1 cellular context compared by ENCODE assay signal in genomic region chr5:173789031-173789920, GRCh38.
TF ChIP-seq lines count a peak whose summit lies in the region.

No MANE protein-coding gene starts in this region.

TF ChIP-seq in HepG2, 621 proteins besides CTCF, POLR2A, EP300 and RAD21 (continued from another document and continues in another):
- 0 out of 2 replicates have a peak, but pooled peaks have one; percentile 26 for TF ChIP-seq TFE3 (CRISPR knock-in tag; IDR thresholded peaks at IDR 0.05)
- TF ChIP-seq ZNF687 (CRISPR knock-in tag; IDR thresholded peaks at IDR 0.05) = peak; percentile 97
- TF ChIP-seq TFAP4 (IDR thresholded peaks at IDR 0.05; ENCODE audit: borderline replicate concordance, low read depth) = peak; percentile 49; the same call in 1 of the 2 replicates
- peak; percentile 84; the same call in 1 of the 2 replicates for TF ChIP-seq PHF21A (CRISPR knock-in tag; IDR thresholded peaks at IDR 0.05)
- TF ChIP-seq FOSL2 (CRISPR knock-in tag; IDR thresholded peaks at IDR 0.05) = peak; percentile 94
- peak; percentile 86 for TF ChIP-seq SALL1 (CRISPR knock-in tag; IDR thresholded peaks at IDR 0.05)
- TF ChIP-seq RERE (CRISPR knock-in tag; IDR thresholded peaks at IDR 0.05; ENCODE audit: low read depth) = peak; percentile 33; the same call in 1 of the 2 replicates
- TF ChIP-seq ZBTB14 (CRISPR knock-in tag; IDR thresholded peaks at IDR 0.05) = no peak
- TF ChIP-seq ZMYM2 (CRISPR knock-in tag; IDR thresholded peaks at IDR 0.05) = peak; percentile 43; the same call in 1 of the 2 replicates
- 0 out of 2 replicates have a peak, but pooled peaks have one; percentile 45 for TF ChIP-seq ZNF788 (CRISPR knock-in tag; IDR thresholded peaks at IDR 0.05; ENCODE audit: borderline replicate concordance)
- TF ChIP-seq PPARG (CRISPR knock-in tag; conservative IDR thresholded peaks at IDR 0.05) = peak; percentile 51; the same call in 1 of the 2 replicates
- no peak; the same call in 1 of the 2 replicates for TF ChIP-seq HNF1A (IDR thresholded peaks at IDR 0.05; ENCODE audit: low read depth)
- TF ChIP-seq HNF1A (CRISPR knock-in tag; IDR thresholded peaks at IDR 0.05; ENCODE audit: borderline replicate concordance) = no peak; the same call in 1 of the 2 replicates
- peak; percentile 70 for TF ChIP-seq HDAC2 (CRISPR knock-in tag; IDR thresholded peaks at IDR 0.05)
- no peak for TF ChIP-seq ZNF552 (CRISPR knock-in tag; IDR thresholded peaks at IDR 0.05; ENCODE audit: borderline replicate concordance)
- TF ChIP-seq ZBTB38 (CRISPR knock-in tag; IDR thresholded peaks at IDR 0.05) = peak; percentile 85
- TF ChIP-seq MXD3 (CRISPR knock-in tag; IDR thresholded peaks at IDR 0.05) = 0 out of 2 replicates have a peak, but pooled peaks have one; percentile 45
- TF ChIP-seq DR1 (CRISPR knock-in tag; IDR thresholded peaks at IDR 0.05) = no peak
- TF ChIP-seq ZNF7 (CRISPR knock-in tag; IDR thresholded peaks at IDR 0.05) = peak; percentile 80; the same call in 1 of the 2 replicates
- no peak for TF ChIP-seq RCOR2 (CRISPR knock-in tag; IDR thresholded peaks at IDR 0.05)
- TF ChIP-seq KDM2A (CRISPR knock-in tag; IDR thresholded peaks at IDR 0.05; ENCODE audit: borderline replicate concordance, low read depth) = no peak; the same call in 1 of the 2 replicates
- TF ChIP-seq ZNF512 (CRISPR knock-in tag; IDR thresholded peaks at IDR 0.05) = no peak
- 0 out of 2 replicates have a peak, but pooled peaks have one; percentile 24 for TF ChIP-seq NFIC (IDR thresholded peaks at IDR 0.05; ENCODE audit: low read length)
- peak; percentile 62; the same call in 1 of the 2 replicates for TF ChIP-seq RARA (CRISPR knock-in tag; IDR thresholded peaks at IDR 0.05)
- TF ChIP-seq HNF1B (CRISPR knock-in tag; IDR thresholded peaks at IDR 0.05) = peak; percentile 67; the same call in 1 of the 2 replicates
- TF ChIP-seq ZNF484 (CRISPR knock-in tag; IDR thresholded peaks at IDR 0.05; ENCODE audit: borderline replicate concordance, low read depth) = no peak
- no peak for TF ChIP-seq ZNF138 (CRISPR knock-in tag; IDR thresholded peaks at IDR 0.05; ENCODE audit: low read depth)
- TF ChIP-seq FOXO1 (CRISPR knock-in tag; IDR thresholded peaks at IDR 0.05) = 0 out of 2 replicates have a peak, but pooled peaks have one; percentile 10
- TF ChIP-seq GABPB1 (CRISPR knock-in tag; IDR thresholded peaks at IDR 0.05) = peak; percentile 47; the same call in 1 of the 2 replicates
- TF ChIP-seq ZFX (CRISPR knock-in tag; IDR thresholded peaks at IDR 0.05; ENCODE audit: low read depth) = peak; percentile 70
- peak in 1 of 2 experiments; percentile 30; a peak in 2 of 4 replicates for TF ChIP-seq NR2F1 (CRISPR knock-in tag; IDR thresholded peaks at IDR 0.05)
- peak; percentile 51; the same call in 1 of the 2 replicates for TF ChIP-seq ZNF501 (CRISPR knock-in tag; IDR thresholded peaks at IDR 0.05)
- no peak for TF ChIP-seq ZMAT5 (CRISPR knock-in tag; IDR thresholded peaks at IDR 0.05; ENCODE audit: borderline replicate concordance, low read depth)
